ENCODE assay signal across 1 cellular context in the genomic region with DNA sequence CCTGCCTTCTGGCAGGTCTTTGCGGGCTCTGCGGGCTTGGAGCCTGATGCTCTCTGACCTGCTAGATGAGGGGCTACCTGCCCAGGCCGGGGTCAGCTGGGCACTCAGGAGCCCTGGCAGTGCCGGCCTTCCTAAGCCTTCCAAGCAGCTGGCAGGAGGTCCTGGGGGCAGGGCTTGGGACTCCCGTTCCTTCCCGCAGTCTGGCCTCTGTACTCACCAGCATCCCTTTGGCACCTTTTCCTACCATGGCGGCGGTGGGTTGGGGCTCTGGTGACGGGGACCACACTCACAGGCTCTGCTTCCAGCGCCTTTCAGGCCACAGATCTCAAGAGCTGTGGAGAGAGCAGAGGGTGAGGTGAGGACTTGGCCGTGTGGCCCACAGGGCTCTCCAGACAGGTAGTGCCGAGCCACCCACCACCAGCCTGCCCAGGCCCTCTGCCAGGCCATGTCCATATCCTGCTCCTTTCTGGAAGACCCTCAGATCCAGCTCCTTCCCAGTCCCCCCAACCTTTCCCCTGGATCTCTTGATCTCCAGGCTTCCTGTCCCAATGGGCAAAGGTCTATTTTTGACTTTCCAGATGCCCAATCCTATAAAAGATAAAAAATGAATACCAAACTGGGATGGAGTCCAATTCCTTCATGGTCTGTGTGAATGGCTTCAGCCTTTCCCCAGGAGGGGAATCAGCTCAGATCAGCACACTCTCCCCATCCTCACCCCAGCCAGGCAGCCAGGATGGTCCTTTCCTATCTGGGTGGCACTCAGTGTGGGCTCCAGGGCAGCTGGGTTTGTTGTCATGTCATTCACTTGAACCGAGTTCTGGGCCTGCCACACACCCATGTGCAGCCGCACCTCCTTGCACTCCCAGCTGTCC.
TF ChIP-seq lines count a peak whose summit lies in the region.

No MANE protein-coding gene starts in this region.

TF ChIP-seq in SK-N-SH treated with all-trans-retinoic acid at 6 μM for 48 hours, 23 proteins besides CTCF, POLR2A, EP300 and RAD21 (continued from another document):
- TF ChIP-seq, protein P1, sequence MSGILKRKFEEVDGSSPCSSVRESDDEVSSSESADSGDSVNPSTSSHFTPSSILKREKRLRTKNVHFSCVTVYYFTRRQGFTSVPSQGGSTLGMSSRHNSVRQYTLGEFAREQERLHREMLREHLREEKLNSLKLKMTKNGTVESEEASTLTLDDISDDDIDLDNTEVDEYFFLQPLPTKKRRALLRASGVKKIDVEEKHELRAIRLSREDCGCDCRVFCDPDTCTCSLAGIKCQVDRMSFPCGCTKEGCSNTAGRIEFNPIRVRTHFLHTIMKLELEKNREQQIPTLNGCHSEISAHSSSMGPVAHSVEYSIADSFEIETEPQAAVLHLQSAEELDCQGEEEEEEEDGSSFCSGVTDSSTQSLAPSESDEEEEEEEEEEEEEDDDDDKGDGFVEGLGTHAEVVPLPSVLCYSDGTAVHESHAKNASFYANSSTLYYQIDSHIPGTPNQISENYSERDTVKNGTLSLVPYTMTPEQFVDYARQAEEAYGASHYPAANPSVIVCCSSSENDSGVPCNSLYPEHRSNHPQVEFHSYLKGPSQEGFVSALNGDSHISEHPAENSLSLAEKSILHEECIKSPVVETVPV (CRISPR knock-in tag; IDR thresholded peaks at IDR 0.05) = no peak
- no peak for TF ChIP-seq ESRRG (CRISPR knock-in tag; IDR thresholded peaks at IDR 0.05)
- TF ChIP-seq, protein P2, sequence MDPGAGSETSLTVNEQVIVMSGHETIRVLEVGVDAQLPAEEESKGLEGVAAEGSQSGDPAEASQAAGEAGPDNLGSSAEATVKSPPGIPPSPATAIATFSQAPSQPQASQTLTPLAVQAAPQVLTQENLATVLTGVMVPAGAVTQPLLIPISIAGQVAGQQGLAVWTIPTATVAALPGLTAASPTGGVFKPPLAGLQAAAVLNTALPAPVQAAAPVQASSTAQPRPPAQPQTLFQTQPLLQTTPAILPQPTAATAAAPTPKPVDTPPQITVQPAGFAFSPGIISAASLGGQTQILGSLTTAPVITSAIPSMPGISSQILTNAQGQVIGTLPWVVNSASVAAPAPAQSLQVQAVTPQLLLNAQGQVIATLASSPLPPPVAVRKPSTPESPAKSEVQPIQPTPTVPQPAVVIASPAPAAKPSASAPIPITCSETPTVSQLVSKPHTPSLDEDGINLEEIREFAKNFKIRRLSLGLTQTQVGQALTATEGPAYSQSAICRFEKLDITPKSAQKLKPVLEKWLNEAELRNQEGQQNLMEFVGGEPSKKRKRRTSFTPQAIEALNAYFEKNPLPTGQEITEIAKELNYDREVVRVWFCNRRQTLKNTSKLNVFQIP (CRISPR knock-in tag; IDR thresholded peaks at IDR 0.05; ENCODE audit: borderline replicate concordance, low read depth) = no peak
- TF ChIP-seq TCF4 (CRISPR knock-in tag; IDR thresholded peaks at IDR 0.05; ENCODE audit: borderline replicate concordance) = no peak
- no peak for TF ChIP-seq RARB (CRISPR knock-in tag; IDR thresholded peaks at IDR 0.05)
- no peak for TF ChIP-seq ZC3H10 (CRISPR knock-in tag; IDR thresholded peaks at IDR 0.05)
- TF ChIP-seq OSR1 (CRISPR knock-in tag; IDR thresholded peaks at IDR 0.05) = no peak
- TF ChIP-seq ZFP3 (CRISPR knock-in tag; IDR thresholded peaks at IDR 0.05) = no peak
TF ChIP-seq in SK-N-SH treated with all-trans-retinoic acid at 6 μM for 48 hours: peak in this region for 0.
